ENCODE assay signal across 17 cellular contexts in the genomic region with DNA sequence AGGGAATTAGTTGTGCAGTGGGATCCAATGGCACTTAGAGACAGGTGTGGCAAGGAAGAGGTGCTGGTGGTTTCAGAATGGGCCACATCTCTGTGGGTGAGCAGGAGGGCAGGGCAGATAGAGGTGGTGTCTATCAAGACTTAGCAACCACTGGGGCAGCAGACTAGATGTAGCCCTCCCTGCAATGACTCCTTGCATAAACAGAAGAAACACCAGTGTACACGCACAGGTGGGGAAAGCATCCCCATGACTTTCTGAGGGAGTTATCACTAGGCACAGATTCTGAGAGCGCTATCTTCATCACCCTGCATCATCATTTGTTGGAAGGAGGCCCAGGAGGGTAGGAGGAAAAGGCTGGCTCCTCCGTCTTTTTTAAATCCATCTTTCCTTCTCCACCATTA. TPM values are rescaled to one million over a fixed set of nuclear protein-coding genes. Genes with fewer than 3 reads are reported as not detected.
A peak's percentile ranks its signal among the peaks of the same experiment; 100 is the strongest.
DNase-seq lines count a peak whose midpoint lies in the region; ATAC-seq and TF ChIP-seq lines count a peak whose summit lies in the region.
"Had no signal": no experiment of that assay in that cellular context is flagged by ENCODE, and none has a peak within 500 bp of the region (broad histone marks: within the 10 kb centered on the region; RNA-seq: fewer than 3 reads in every experiment).

No MANE protein-coding gene starts in this region.

- no peaks in the 10 kb centered on the region for H3K9me3 Mint-ChIP-seq in HFFc6
- H3K9me3 Mint-ChIP-seq in activated CD8-positive, alpha-beta memory T cell treated with anti-CD3 and anti-CD28 coated beads, Interleukin-2, amount 10 ng/mL, durations not matched to agents 7 days and 5 days (ENCODE audit: low read depth), result no peaks in the 10 kb centered on the region
- H3K9me3 Mint-ChIP-seq: activated CD4-positive, alpha-beta memory T cell treated with anti-CD3 and anti-CD28 coated beads for 36 hours; activated T-cell treated with anti-CD3 and anti-CD28 coated beads, Interleukin-2, amount 50 U/mL, for 4 hours; immature natural killer cell had no signal

- no peak for ATAC-seq in PC-3
- ATAC-seq in activated CD8-positive, alpha-beta memory T cell treated with anti-CD3 and anti-CD28 coated beads, Interleukin-2, amount 10 ng/mL, durations not matched to agents 7 days and 5 days, result no peak
- ATAC-seq: activated T-cell treated with anti-CD3 and anti-CD28 coated beads, Interleukin-2, amount 50 U/mL, for 4 hours had no signal

- H3K27me3 Mint-ChIP-seq in HFFc6 (ENCODE audit: insufficient read depth), result no peaks in the 10 kb centered on the region
- peaks cover 30% of the 10 kb centered on the region for H3K27me3 Mint-ChIP-seq in activated CD8-positive, alpha-beta memory T cell treated with anti-CD3 and anti-CD28 coated beads, Interleukin-2, amount 10 ng/mL, durations not matched to agents 7 days and 5 days

- H3K27me3 ChIP-seq in PC-3 (ENCODE audit: low read length) (no peaks in the 10 kb centered on the region), esophagus muscularis mucosa (no peaks in the 10 kb centered on the region), stomach (no peaks in the 10 kb centered on the region)
- H3K27me3 ChIP-seq: BLaER1 treated with 17β-estradiol and CSF1 and Interleukin-3, amounts not matched to agents 10 nM and 100 nM had no signal

- no peaks in the 10 kb centered on the region for H3K9me2 ChIP-seq in PC-3 (replicated peaks; ENCODE audit: low read length)

- peaks cover 74% of the 10 kb centered on the region for H3K4me1 ChIP-seq in PC-3 (ENCODE audit: insufficient read depth, low read length)
- H3K4me1 ChIP-seq in esophagus muscularis mucosa, result peaks cover 50 to 69% (median 60%) of the 10 kb centered on the region in 4 donors
- H3K4me1 ChIP-seq in stomach, result peaks cover 36 to 72% (median 58%) of the 10 kb centered on the region in 4 donors
- H3K4me1 ChIP-seq: HAP-1, parathyroid adenoma had no signal

- TF ChIP-seq POLR2A in esophagus muscularis mucosa (IDR thresholded peaks at IDR 0.05; ENCODE audit: low read depth) (no peak), stomach (IDR thresholded peaks at IDR 0.05) (no peak)

- H3K9ac ChIP-seq in PC-3 (ENCODE audit: low read length), result no peak overlapping the region
- H3K9ac ChIP-seq: BLaER1 treated with 17β-estradiol and CSF1 and Interleukin-3, amounts not matched to agents 10 nM and 100 nM; parathyroid adenoma had no signal

- peaks cover 13% of the 10 kb centered on the region; the same call in 1 of the 2 replicates for H3K36me3 Mint-ChIP-seq in HFFc6 (ENCODE audit: low read depth)
- H3K36me3 Mint-ChIP-seq in activated CD8-positive, alpha-beta memory T cell treated with anti-CD3 and anti-CD28 coated beads, Interleukin-2, amount 10 ng/mL, durations not matched to agents 7 days and 5 days, result no peaks in the 10 kb centered on the region
- H3K36me3 Mint-ChIP-seq: activated CD4-positive, alpha-beta memory T cell treated with anti-CD3 and anti-CD28 coated beads for 36 hours; activated naive CD8-positive, alpha-beta T cell; immature natural killer cell had no signal

- TF ChIP-seq EP300 in esophagus muscularis mucosa (IDR thresholded peaks at IDR 0.05) (no peak), stomach (IDR thresholded peaks at IDR 0.05) (no peak)

- H3F3A ChIP-seq in PC-3 (ENCODE audit: low read length, unreplicated experiment), result peaks cover 3% of the 10 kb centered on the region

- H3K4me2 ChIP-seq in PC-3 (ENCODE audit: low read length), result peak overlapping the region; percentile 73; the same call in 1 of the 2 replicates
- H3K4me2 ChIP-seq: BLaER1 treated with 17β-estradiol and CSF1 and Interleukin-3, amounts not matched to agents 10 nM and 100 nM had no signal

- intact Hi-C loops in PC-3 (cut with micrococcal nuclease) (loop anchor here (2.0 kb wide), 1 partner anchor 149 kb away; no protein-coding TSS in a partner anchor), esophagus muscularis mucosa (cut with DNase I) (no loop called here), stomach (cut with DNase I; ENCODE audit: low total_unique reads) (no loop called here)

- H3K4me3 ChIP-seq in PC-3 (ENCODE audit: low read length) (no peak overlapping the region), esophagus muscularis mucosa (no peak overlapping the region), stomach (no peak overlapping the region)
- H3K4me3 ChIP-seq: BLaER1 treated with 17β-estradiol and CSF1 and Interleukin-3, amounts not matched to agents 10 nM and 100 nM; HAP-1 had no signal

- BruUV-seq in PC-3 (replicated peaks; lab: Mats Ljungman, UMichigan), result no TSS peak

- H3K4me3 Mint-ChIP-seq in HFFc6, result peak overlapping the region; percentile 64
- no peak overlapping the region for H3K4me3 Mint-ChIP-seq in activated CD8-positive, alpha-beta memory T cell treated with anti-CD3 and anti-CD28 coated beads, Interleukin-2, amount 10 ng/mL, durations not matched to agents 7 days and 5 days
- H3K4me3 Mint-ChIP-seq: activated CD4-positive, alpha-beta memory T cell treated with anti-CD3 and anti-CD28 coated beads for 36 hours; activated naive CD8-positive, alpha-beta T cell; activated T-cell treated with anti-CD3 and anti-CD28 coated beads, Interleukin-2, amount 50 U/mL, for 4 hours; immature natural killer cell had no signal

- peaks cover 92% of the 10 kb centered on the region for H3K4me1 Mint-ChIP-seq in HFFc6 (ENCODE audit: low read depth)
- H3K4me1 Mint-ChIP-seq in activated CD8-positive, alpha-beta memory T cell treated with anti-CD3 and anti-CD28 coated beads, Interleukin-2, amount 10 ng/mL, durations not matched to agents 7 days and 5 days, result peaks cover 25% of the 10 kb centered on the region
- H3K4me1 Mint-ChIP-seq: immature natural killer cell had no signal

- H2AFZ ChIP-seq in PC-3 (ENCODE audit: low read length), result no peak overlapping the region
- H2AFZ ChIP-seq: parathyroid adenoma had no signal

- H3K9me3 ChIP-seq in PC-3 (ENCODE audit: low read length), result no peaks in the 10 kb centered on the region
- no peaks in the 10 kb centered on the region for H3K9me3 ChIP-seq in esophagus muscularis mucosa
- H3K9me3 ChIP-seq in stomach, result no peaks in the 10 kb centered on the region
- H3K9me3 ChIP-seq: BLaER1 treated with 17β-estradiol and CSF1 and Interleukin-3, amounts not matched to agents 10 nM and 100 nM; HAP-1 had no signal

- WGBS in esophagus muscularis mucosa, result 70% methylated on average over 3 of the region's 3 CpGs
- 73 to 95% (median 87%) methylated on average over 3 of the region's 3 CpGs for WGBS in stomach, 5 donors

- H4K20me1 ChIP-seq in PC-3 (ENCODE audit: low read length), result no peaks in the 10 kb centered on the region
- H4K20me1 ChIP-seq: BLaER1 treated with 17β-estradiol and CSF1 and Interleukin-3, amounts not matched to agents 10 nM and 100 nM had no signal

- no peaks in the 10 kb centered on the region for H3K36me3 ChIP-seq in PC-3 (ENCODE audit: low read depth, low read length)
- H3K36me3 ChIP-seq in esophagus muscularis mucosa, result peaks cover 0 to 11% (median 2%) of the 10 kb centered on the region in 4 donors
- peaks cover 0 to 16% (median 5%) of the 10 kb centered on the region in 4 donors for H3K36me3 ChIP-seq in stomach
- H3K36me3 ChIP-seq: BLaER1 treated with 17β-estradiol and CSF1 and Interleukin-3, amounts not matched to agents 10 nM and 100 nM; HAP-1 had no signal

- H3K27ac ChIP-seq in PC-3 (ENCODE audit: low read length), result peak overlapping the region; percentile 91; the same call in 1 of the 2 replicates
- peak overlapping the region; percentile 82 to 83 (median 82) for H3K27ac ChIP-seq in esophagus muscularis mucosa (replicated peaks in 1 of 4)
- peak overlapping the region in 3 of 5 donors; percentile 71 to 79 (median 76) for H3K27ac ChIP-seq in stomach
- H3K27ac ChIP-seq: BLaER1 treated with 17β-estradiol and CSF1 and Interleukin-3, amounts not matched to agents 10 nM and 100 nM; parathyroid adenoma had no signal

- H3K27ac Mint-ChIP-seq in HFFc6, result peak overlapping the region; percentile 93
- H3K27ac Mint-ChIP-seq in activated CD8-positive, alpha-beta memory T cell treated with anti-CD3 and anti-CD28 coated beads, Interleukin-2, amount 10 ng/mL, durations not matched to agents 7 days and 5 days, result no peak overlapping the region
- H3K27ac Mint-ChIP-seq: activated CD4-positive, alpha-beta memory T cell treated with anti-CD3 and anti-CD28 coated beads for 36 hours; activated naive CD8-positive, alpha-beta T cell; immature natural killer cell had no signal

- POLR2A ChIA-PET in PC-3 (lab: Charles Lee; ENCODE audit: unreplicated experiment), result interaction anchor here (0.9 to 1.4 kb wide), 2 partner anchors 18 to 58 kb away, joined by 14 to 17 read pairs; partner anchors contain the start of gene PLXNA2

- CTCF ChIA-PET in PC-3 (lab: Charles Lee), result interaction anchor here (0.6 kb wide), 1 partner anchor 58 kb away, joined by 13 read pairs; the partner anchor contains the start of gene PLXNA2
- CTCF ChIA-PET in activated CD8-positive, alpha-beta memory T cell treated with anti-CD3 and anti-CD28 coated beads, Interleukin-2, amount 10 ng/mL, durations not matched to agents 7 days and 5 days (lab: Charles Lee), result no interaction called here

- no peak for TF ChIP-seq CTCF in HFFc6 (IDR thresholded peaks at IDR 0.05)
- no peak for TF ChIP-seq CTCF in PC-3 (conservative IDR thresholded peaks at IDR 0.05; ENCODE audit: low read depth, low read length)
- no peak for TF ChIP-seq CTCF in esophagus muscularis mucosa (IDR thresholded peaks at IDR 0.05)
- TF ChIP-seq CTCF in stomach (IDR thresholded peaks at IDR 0.05), result no peak

- DNase-seq in HFFc6 (no peak), PC-3 (peak; percentile 28), esophagus muscularis mucosa (ENCODE audit: extremely low spot score) (no peak), stomach (no peak), HuH-7.5 (ENCODE audit: low spot score) (no peak), SW480 (ENCODE audit: low spot score) (no peak)
- DNase-seq in activated CD8-positive, alpha-beta memory T cell treated with anti-CD3 and anti-CD28 coated beads, Interleukin-2, amount 10 ng/mL, durations not matched to agents 7 days and 5 days, result no peak
- DNase-seq: activated CD4-positive, alpha-beta memory T cell treated with anti-CD3 and anti-CD28 coated beads for 36 hours; activated T-cell treated with anti-CD3 and anti-CD28 coated beads, Interleukin-2, amount 50 U/mL, for 4 hours; dermis blood vessel endothelial cell; immature natural killer cell; NCI-H1930; small intestine had no signal

- no peaks in the 10 kb centered on the region for H3K79me2 ChIP-seq in PC-3 (ENCODE audit: low read length)
- H3K79me2 ChIP-seq: parathyroid adenoma had no signal

RNA-seq across cellular contexts. Expression of gene PLXNA2, which starts 58.4 kb away (rescaled TPM):
- 10 to 100 TPM; 20.9 to 29.9 (median 28.1) TPM for total RNA-seq in HFFc6 (2021; fragmentation: NEBNext Ultra II Directional; extraction: Animal tissue kit (Norgen Biotek cat#: 25700))
- total RNA-seq in PC-3 (2014; rRNA removed), result 15.8 and 16.2 TPM in 2 replicates
- 10 to 100 TPM; 19.8 to 41.6 (median 27.9) TPM for total RNA-seq in esophagus muscularis mucosa
- total RNA-seq in stomach, result 100 to 1,000 TPM in 1 of 5 donors, 10 to 100 TPM in 4; 21.0 to 185 (median 39.7) TPM
- polyA plus RNA-seq in stomach, result 10 to 100 TPM in 1 of 3 donors, 1 to 10 TPM in 2; 2.7 to 13.9 (median 4.0) TPM
- total RNA-seq in activated CD8-positive, alpha-beta memory T cell treated with anti-CD3 and anti-CD28 coated beads, Interleukin-2, amount 10 ng/mL, durations not matched to agents 7 days and 5 days, result under 1 TPM; 0.15 to 0.26 TPM

Comparison
In these comparisons a context has a peak if more than half of its experiments do, and no peak if none do; other contexts are left out.
1. RNA of gene PLXNA2, which starts 58.4 kb away (total RNA-seq): 21.0 to 185 TPM in stomach, 20.9 to 29.9 TPM in HFFc6, 19.8 to 41.6 TPM in esophagus muscularis mucosa and 15.8 to 16.2 TPM in PC-3; 0.15 to 0.26 TPM in activated CD8-positive, alpha-beta memory T cell treated with anti-CD3 and anti-CD28 coated beads, Interleukin-2, amount 10 ng/mL, durations not matched to agents 7 days and 5 days; every median in the first group is over 10 times any median in the second.
2. Peak in every context shown above with its lines, with median percentiles within 50 percentile points of each other: H3K27ac ChIP-seq.